Comparison of ENCODE assay signal across 2 cellular contexts in genomic region chr3:36696799-36697198, GRCh38.
TF ChIP-seq lines count a peak whose summit lies in the region.

No MANE protein-coding gene starts in this region.

TF ChIP-seq in GM23338, 12 proteins besides CTCF, POLR2A, EP300 and RAD21:
- no peak for TF ChIP-seq CREB1 (CRISPR knock-in tag; IDR thresholded peaks at IDR 0.05; ENCODE audit: low read depth)
- TF ChIP-seq REST (IDR thresholded peaks at IDR 0.05; ENCODE audit: unreplicated experiment): no peak
- no peak for TF ChIP-seq ZNF114 (CRISPR knock-in tag; IDR thresholded peaks at IDR 0.05)
- TF ChIP-seq EZH2 (IDR thresholded peaks at IDR 0.05; ENCODE audit: low read depth, unreplicated experiment): no peak
- no peak for TF ChIP-seq STAT1 (IDR thresholded peaks at IDR 0.05; ENCODE audit: unreplicated experiment)
- no peak for TF ChIP-seq ZNF331 (CRISPR knock-in tag; IDR thresholded peaks at IDR 0.05; ENCODE audit: low read depth)
- TF ChIP-seq EZH2phosphoT487 (IDR thresholded peaks at IDR 0.05; ENCODE audit: unreplicated experiment): no peak
- TF ChIP-seq POLR2AphosphoS5 (IDR thresholded peaks at IDR 0.05; ENCODE audit: low read depth): no peak
- TF ChIP-seq JUNB (IDR thresholded peaks at IDR 0.05; ENCODE audit: unreplicated experiment): no peak
- no peak for TF ChIP-seq ETS1 (IDR thresholded peaks at IDR 0.05)
- no peak for TF ChIP-seq ZNF462 (CRISPR knock-in tag; IDR thresholded peaks at IDR 0.05)
- no peak for TF ChIP-seq NANOG (IDR thresholded peaks at IDR 0.05; ENCODE audit: borderline replicate concordance)

TF ChIP-seq in H1, 55 proteins besides CTCF, POLR2A, EP300 and RAD21:
- TF ChIP-seq RXRA (IDR thresholded peaks at IDR 0.05; ENCODE audit: insufficient read depth, low read depth, low read length) (no peak), YY1 (IDR thresholded peaks at IDR 0.05; ENCODE audit: low read depth, low read length) (no peak), TCF12 (IDR thresholded peaks at IDR 0.05; ENCODE audit: low read depth, low read length) (no peak), SUZ12 (IDR thresholded peaks at IDR 0.05; ENCODE audit: low read length) (no peak), KDM1A (IDR thresholded peaks at IDR 0.05; ENCODE audit: borderline replicate concordance, low read length) (no peak), JUND (IDR thresholded peaks at IDR 0.05; ENCODE audit: low read length) (no peak), ASH2L (IDR thresholded peaks at IDR 0.05; ENCODE audit: low read length) (no peak), POU5F1 (IDR thresholded peaks at IDR 0.05; ENCODE audit: low read depth, low read length) (no peak), MAX (IDR thresholded peaks at IDR 0.05) (no peak), SP1 (IDR thresholded peaks at IDR 0.05; ENCODE audit: low read depth, low read length) (no peak), SP2 (IDR thresholded peaks at IDR 0.05; ENCODE audit: low read length) (no peak), ZNF274 (IDR thresholded peaks at IDR 0.05; ENCODE audit: borderline replicate concordance, extremely low read depth, low read length) (no peak), CHD7 (IDR thresholded peaks at IDR 0.05; ENCODE audit: insufficient replicate concordance, low read length) (no peak), POLR2AphosphoS5 (IDR thresholded peaks at IDR 0.05; ENCODE audit: low read depth, low read length) (no peak), TEAD4 (IDR thresholded peaks at IDR 0.05; ENCODE audit: low read depth, low read length) (no peak), KDM4A (IDR thresholded peaks at IDR 0.05; ENCODE audit: low read depth, low read length, severe bottlenecking) (no peak)
